8 cellular contexts compared by ENCODE assay signal in genomic region chr11:67428052-67429001, GRCh38. TPM values are rescaled to one million over a fixed set of nuclear protein-coding genes. Genes with fewer than 3 reads are reported as not detected.
A peak's percentile ranks its signal among the peaks of the same experiment; 100 is the strongest.
DNase-seq lines count a peak whose midpoint lies in the region; ATAC-seq and TF ChIP-seq lines count a peak whose summit lies in the region.

TSS of gene RPS6KB2 (plus strand) at chr11:67428494. CDS start at chr11:67428546, 52 bp downstream.

- H3K23ac ChIP-seq in trophoblast cell (ENCODE audit: low read length), result no peak within 1 kb of the TSS

- H3K9me3 ChIP-seq in trophoblast cell (ENCODE audit: insufficient read depth, low read depth, low read length), result peaks cover 2% of the 10 kb centered on the region
- no peaks in the 10 kb centered on the region for H3K9me3 ChIP-seq in transverse colon

- peak within 1 kb of the TSS; percentile 61 for H3K14ac ChIP-seq in trophoblast cell (ENCODE audit: low read length)

- peak within 1 kb of the TSS; percentile 44 for H3K4ac ChIP-seq in trophoblast cell (ENCODE audit: low read depth, low read length)

- no peak for TF ChIP-seq EP300 in transverse colon (IDR thresholded peaks at IDR 0.05; ENCODE audit: low read depth)

- H2AK5ac ChIP-seq in trophoblast cell (ENCODE audit: low read length), result peak within 1 kb of the TSS; percentile 22

- H3K9ac ChIP-seq in trophoblast cell (ENCODE audit: low read length), result peak within 1 kb of the TSS; percentile 91

- POLR2A ChIA-PET in T-cell (lab: Charles Lee), result interaction anchor here in 1 of 2 donors (0.6 kb wide), 1 partner anchor 9 kb away, joined by 3 read pairs; no protein-coding TSS in a partner anchor

- peak within 1 kb of the TSS; percentile 67 for H2BK120ac ChIP-seq in trophoblast cell (ENCODE audit: insufficient read depth, low read length, poor library complexity)

- in situ Hi-C loops in transverse colon (cut with MboI; ENCODE audit: low pct_ligation_motif_present in 1 of 4, low pct_unique_long_range_greater_than_20kb in 1 of 4, low sequenced_read_pairs in 3 of 4), result no loop called here

- H3K27ac Mint-ChIP-seq in T-cell, result peak within 1 kb of the TSS; percentile 96 to 98

- H4K12ac ChIP-seq in trophoblast cell (ENCODE audit: low read depth, low read length), result peak within 1 kb of the TSS; percentile 68

- peak; percentile 82 for ATAC-seq in HG02763 (IDR thresholded peaks at IDR 0.05; ENCODE audit: unreplicated experiment)
- ATAC-seq in T-cell (replicated peaks in 1 of 4), result peak; percentile 80 to 86 (median 85)

- H3K36me3 ChIP-seq in trophoblast cell (ENCODE audit: control insufficient read depth in 1 of 2, insufficient read depth in 2 of 2, low read length in 2 of 2) (peaks cover 31 to 35% of the 10 kb centered on the region in 2 experiments), transverse colon (peaks cover 0 to 15% (median 7%) of the 10 kb centered on the region in 4 donors)

- DNase-seq in GM12864 (ENCODE audit: low read depth) (peak; percentile 95), NCI-H1436 treated with DMSO at 0.1 percent for 48 hours (lab: John Stamatoyannopoulos, UW) (peak; percentile 93), T-cell (peak; percentile 95 to 100 (median 99)), cardiac septum (ENCODE audit: low spot score) (peak; percentile 99), trophoblast cell (peak; percentile 99), transverse colon (peak; percentile 100)

- WGBS in adipose tissue, 3 donors, result 0% methylated on average over 61 to 68 of the region's 68 CpGs
- WGBS in trophoblast cell (ENCODE audit: extremely low coverage, insufficient coverage, insufficient read length), result no CpG with 5 or more reads among the region's 68 CpGs
- 0 to 1% methylated on average over 10 to 66 of the region's 68 CpGs for whole genome bisulfite sequencing in transverse colon (ENCODE audit: low coverage in 1 of 2), 2 donors

- CTCF ChIA-PET in T-cell (lab: Charles Lee), result interaction anchor here in 1 of 2 donors (0.7 to 2.7 kb wide), 3 partner anchors 9 to 27 kb away, joined by 3 to 9 read pairs (median 7); partner anchors contain the start of genes PPP1CA and PTPRCAP

- H4K8ac ChIP-seq in trophoblast cell (ENCODE audit: low read depth, low read length), result peak within 1 kb of the TSS; percentile 88

- peak within 1 kb of the TSS; percentile 85 for H2AFZ ChIP-seq in trophoblast cell (ENCODE audit: insufficient read depth, low read length, poor library complexity)

- H3K27me3 Mint-ChIP-seq in T-cell, result no peaks in the 10 kb centered on the region

- peaks cover 8% of the 10 kb centered on the region for H3K79me1 ChIP-seq in trophoblast cell (ENCODE audit: low read length)

- TF ChIP-seq CTCF in GM12864 (IDR thresholded peaks at IDR 0.05; ENCODE audit: low read depth, low read length, missing control alignments), result no peak
- no peak for TF ChIP-seq CTCF in transverse colon (IDR thresholded peaks at IDR 0.05)

- H2BK12ac ChIP-seq in trophoblast cell (ENCODE audit: low read length), result no peak within 1 kb of the TSS

- peaks cover 9% of the 10 kb centered on the region for H3K36me3 Mint-ChIP-seq in T-cell

- peaks cover 0 to 9% of the 10 kb centered on the region in 2 experiments for H3K4me1 ChIP-seq in trophoblast cell (ENCODE audit: control insufficient read depth in 1 of 2, insufficient read depth in 2 of 2, low read length in 2 of 2)
- H3K4me1 ChIP-seq in transverse colon, result peaks cover 11 to 19% (median 15%) of the 10 kb centered on the region in 4 donors

- intact Hi-C loops in cardiac septum (cut with DNase I) (loop anchor here (2.0 to 5.0 kb wide), 2 partner anchors 36 to 40 kb away; partner anchors contain the start of genes RAD9A and TMEM134), transverse colon (cut with DNase I; ENCODE audit: low total_unique reads) (no loop called here)

- peak; percentile 95 for TF ChIP-seq POLR2A in transverse colon (IDR thresholded peaks at IDR 0.05)

- peak within 1 kb of the TSS; percentile 10 for H2BK5ac ChIP-seq in trophoblast cell (ENCODE audit: low read depth, low read length, poor library complexity)

- peak within 1 kb of the TSS; percentile 94 to 98 (median 97) for H3K4me3 Mint-ChIP-seq in T-cell

- H4K91ac ChIP-seq in trophoblast cell (ENCODE audit: low read depth, low read length), result peak within 1 kb of the TSS; percentile 74

- H3K9me3 Mint-ChIP-seq in T-cell, result no peaks in the 10 kb centered on the region

- peak within 1 kb of the TSS; percentile 74 for H3K18ac ChIP-seq in trophoblast cell (ENCODE audit: low read length)

- H3K4me1 Mint-ChIP-seq in T-cell, result peaks cover 47 to 59% (median 48%) of the 10 kb centered on the region in 3 donors

- H3K4me3 ChIP-seq in GM12864 (ENCODE audit: low read depth, low read length) (peak within 1 kb of the TSS; percentile 63), trophoblast cell (ENCODE audit: low read depth, low read length) (peak within 1 kb of the TSS; percentile 91), transverse colon (peak within 1 kb of the TSS; percentile 85 to 95 (median 88))

- H3K27me3 ChIP-seq in trophoblast cell (ENCODE audit: insufficient read depth, low read length) (no peaks in the 10 kb centered on the region), transverse colon (no peaks in the 10 kb centered on the region)

- H3K79me2 ChIP-seq in trophoblast cell (ENCODE audit: control insufficient read depth, insufficient read depth, low read length, poor library complexity), result peaks cover 5% of the 10 kb centered on the region

- H3K27ac ChIP-seq in adipose tissue (ENCODE audit: low read depth, low read length) (peak within 1 kb of the TSS; percentile 63), trophoblast cell (ENCODE audit: low read depth, low read length) (peak within 1 kb of the TSS; percentile 7), transverse colon (peak within 1 kb of the TSS; percentile 91 to 95 (median 94))

- H3K4me2 ChIP-seq in trophoblast cell (ENCODE audit: low read length), result peak within 1 kb of the TSS; percentile 83

RNA-seq across cellular contexts. Expression of gene RPS6KB2, which starts in this region (rescaled TPM):
- total RNA-seq in T-cell (10 to 100 TPM; 60.3 to 88.0 (median 81.9) TPM), cardiac septum (23.2 TPM), transverse colon (100 to 1,000 TPM in 1 of 4 donors, 10 to 100 TPM in 3; 53.5 to 108 (median 75.9) TPM)
- 10 to 100 TPM; 32.7 to 39.5 (median 35.4) TPM for polyA plus RNA-seq in adipose tissue
- polyA plus RNA-seq in trophoblast cell (2013), result 44.6 and 46.2 TPM in 2 replicates

Comparison
In these comparisons a context has a peak if more than half of its experiments do, and no peak if none do; other contexts are left out.
1. Peak in every context shown above with its lines: DNase-seq, ATAC-seq, H3K4me3 ChIP-seq and H3K27ac ChIP-seq.
2. H3K27ac ChIP-seq: peak in every context shown above with its lines; median percentile 94 in transverse colon; 63 in adipose tissue; 7 in trophoblast cell.